ENCODE assay signal across 8 cellular contexts in the genomic region with DNA sequence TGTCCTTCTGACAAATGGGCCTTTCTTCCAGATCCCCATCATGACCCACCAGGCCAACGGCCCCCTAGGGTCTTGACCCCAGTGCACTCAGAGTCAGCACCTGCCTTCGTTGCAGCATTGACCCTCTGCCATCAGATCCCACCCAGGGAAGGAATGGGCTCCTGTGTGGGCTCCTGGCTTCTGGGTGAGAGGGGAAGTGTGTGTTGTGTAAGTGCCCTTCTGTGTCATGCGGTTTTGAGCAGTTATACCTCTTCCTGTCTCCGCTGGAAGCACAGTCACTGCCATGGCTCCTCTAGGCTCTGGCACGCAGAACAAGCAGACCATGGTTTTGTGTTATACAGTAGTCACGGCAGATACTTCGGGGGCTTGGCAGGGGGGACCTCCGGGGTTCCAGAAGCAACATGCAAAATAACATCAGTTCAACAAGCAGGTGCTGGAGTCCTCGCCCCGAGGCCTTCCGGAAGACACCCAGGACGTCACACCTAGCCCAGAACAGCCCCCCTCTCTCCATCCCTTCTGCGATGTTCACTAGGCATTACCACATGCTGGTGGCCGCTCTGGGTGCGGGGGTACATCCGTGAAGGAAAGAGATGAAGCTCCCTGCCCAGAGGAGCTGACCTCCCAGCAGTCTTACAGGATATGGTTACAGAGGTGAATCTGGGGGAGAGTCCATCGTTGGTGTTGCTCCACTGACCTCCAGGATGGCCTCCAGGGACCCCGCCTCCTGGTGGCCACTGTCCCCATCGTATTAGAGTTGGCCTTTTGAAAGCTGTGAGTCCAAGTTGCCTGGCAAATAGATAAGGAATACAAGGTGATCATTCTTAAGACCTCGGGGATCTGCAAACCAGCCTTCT. TPM values are rescaled to one million over a fixed set of nuclear protein-coding genes. Genes with fewer than 3 reads are reported as not detected.
DNase-seq lines count a peak whose midpoint lies in the region; ATAC-seq and FAIRE-seq lines count a peak whose summit lies in the region.

No MANE protein-coding gene starts in this region.

- POLR2A ChIA-PET in CD4-positive, alpha-beta memory T cell (lab: Charles Lee; ENCODE audit: partially characterized antibody): interaction anchor here (1.0 to 6.7 kb wide), 9 partner anchors 8 to 179 kb away, joined by 3 to 179 read pairs (median 6); a partner anchor contains a TSS
- POLR2A ChIA-PET in activated CD4-positive, alpha-beta T cell treated with anti-CD3 and anti-CD28 coated beads for 36 hours (lab: Charles Lee): interaction anchor here (0.6 kb wide), 1 partner anchor 20 kb away, joined by 3 read pairs; no protein-coding TSS in a partner anchor

- ATAC-seq in HG03354 (IDR thresholded peaks at IDR 0.05; ENCODE audit: poor library complexity, severe bottlenecking, unreplicated experiment): peak; percentile 30
- peak; percentile 50 for ATAC-seq in activated CD4-positive, alpha-beta T cell treated with anti-CD3 and anti-CD28 coated beads for 36 hours

- H3K27ac ChIP-seq in CD4-positive, alpha-beta memory T cell (ENCODE audit: low read depth, low read length): peak overlapping the region; percentile 89

- intact Hi-C loops in CD4-positive, alpha-beta memory T cell (cut with micrococcal nuclease): loop anchor here (10.0 kb wide), 3 partner anchors 53 to 217 kb away; a partner anchor contains a TSS
- intact Hi-C loops in activated CD4-positive, alpha-beta T cell treated with anti-CD3 and anti-CD28 coated beads for 36 hours (cut with DNase I, micrococcal nuclease): loop anchor here in 1 of 2 experiments (1.0 to 10.0 kb wide), 3 partner anchors 9 to 757 kb away; a partner anchor contains a TSS

- no peaks in the 10 kb centered on the region for H3K9me3 ChIP-seq in CD4-positive, alpha-beta memory T cell (ENCODE audit: control insufficient read depth in 1 of 2, low read length in 2 of 2)

- peaks cover 8% of the 10 kb centered on the region for H3K36me3 ChIP-seq in CD4-positive, alpha-beta memory T cell (ENCODE audit: insufficient read depth, low read length)

- peak; percentile 73 to 86 (median 77) for DNase-seq in CD4-positive, alpha-beta memory T cell
- peak; percentile 80 for DNase-seq in activated CD4-positive, alpha-beta T cell treated with anti-CD3 and anti-CD28 coated beads for 36 hours
- peak; percentile 16 for DNase-seq in effector CD8-positive, alpha-beta T cell (lab: John Stamatoyannopoulos, UW)
- peak; percentile 50 for DNase-seq in stimulated activated CD4-positive, alpha-beta T cell treated with anti-CD3 and anti-CD28 coated beads, Interleukin-4, amount 100 ng/mL, for 1 hour
- no peak for DNase-seq in DMS153 (lab: John Stamatoyannopoulos, UW)
- no peak for DNase-seq in urothelium cell line (ENCODE audit: low spot score)
- no peak for DNase-seq in NCI-H146 treated with DMSO at 0.1 percent for 48 hours (lab: John Stamatoyannopoulos, UW; ENCODE audit: unreplicated experiment)

- peaks cover 51 to 86% (median 69%) of the 10 kb centered on the region in 4 donors for H3K4me1 Mint-ChIP-seq in CD4-positive, alpha-beta memory T cell
- peaks cover 57% of the 10 kb centered on the region for H3K4me1 Mint-ChIP-seq in activated CD4-positive, alpha-beta T cell treated with anti-CD3 and anti-CD28 coated beads for 36 hours

- peak overlapping the region; percentile 88 to 99 (median 92) for H3K4me3 Mint-ChIP-seq in CD4-positive, alpha-beta memory T cell
- H3K4me3 Mint-ChIP-seq in activated CD4-positive, alpha-beta T cell treated with anti-CD3 and anti-CD28 coated beads for 36 hours: peak overlapping the region; percentile 97

- H3K9me3 Mint-ChIP-seq in CD4-positive, alpha-beta memory T cell: peaks cover 0 to 1% (median 0%) of the 10 kb centered on the region in 8 donors
- no peaks in the 10 kb centered on the region for H3K9me3 Mint-ChIP-seq in activated CD4-positive, alpha-beta T cell treated with anti-CD3 and anti-CD28 coated beads for 36 hours (ENCODE audit: low read depth)

- CTCF ChIA-PET in CD4-positive, alpha-beta memory T cell (lab: Charles Lee; ENCODE audit: partially characterized antibody): interaction anchor here (1.0 to 1.5 kb wide), 3 partner anchors 24 to 177 kb away, joined by 3 to 6 read pairs (median 4); a partner anchor contains a TSS
- CTCF ChIA-PET in activated CD4-positive, alpha-beta T cell treated with anti-CD3 and anti-CD28 coated beads for 36 hours (lab: Charles Lee): interaction anchor here (0.9 kb wide), 1 partner anchor 25 kb away, joined by 3 read pairs; no protein-coding TSS in a partner anchor

- H3K4me3 ChIP-seq in CD4-positive, alpha-beta memory T cell (ENCODE audit: low read length in 2 of 2): peak overlapping the region; percentile 54 to 89

- peak overlapping the region; percentile 96 to 99 (median 98) for H3K27ac Mint-ChIP-seq in CD4-positive, alpha-beta memory T cell
- peak overlapping the region; percentile 97 for H3K27ac Mint-ChIP-seq in activated CD4-positive, alpha-beta T cell treated with anti-CD3 and anti-CD28 coated beads for 36 hours

- no peak for FAIRE-seq in urothelium cell line (lab: Jason Lieb, UNC)

- no peaks in the 10 kb centered on the region for H3K27me3 ChIP-seq in CD4-positive, alpha-beta memory T cell (ENCODE audit: insufficient read depth, low read length)

- H3K36me3 Mint-ChIP-seq in CD4-positive, alpha-beta memory T cell: peaks cover 14 to 44% of the 10 kb centered on the region in 2 donors
- peaks cover 53% of the 10 kb centered on the region for H3K36me3 Mint-ChIP-seq in activated CD4-positive, alpha-beta T cell treated with anti-CD3 and anti-CD28 coated beads for 36 hours (ENCODE audit: low read depth)

- H3K27me3 Mint-ChIP-seq in CD4-positive, alpha-beta memory T cell: no peaks in the 10 kb centered on the region
- H3K27me3 Mint-ChIP-seq in activated CD4-positive, alpha-beta T cell treated with anti-CD3 and anti-CD28 coated beads for 36 hours: no peaks in the 10 kb centered on the region

- peaks cover 70% of the 10 kb centered on the region for H3K4me1 ChIP-seq in CD4-positive, alpha-beta memory T cell (ENCODE audit: insufficient read depth, low read length)

RNA-seq across cellular contexts. Expression of a gene that starts 17.4 kb away (rescaled TPM):
- 100 to 1,000 TPM; 188 to 197 TPM for total RNA-seq in CD4-positive, alpha-beta memory T cell
- 10 to 100 TPM; 20.9 to 53.6 TPM for polyA plus RNA-seq in CD4-positive, alpha-beta memory T cell
- total RNA-seq in activated CD4-positive, alpha-beta T cell treated with anti-CD3 and anti-CD28 coated beads for 36 hours: 100 to 1,000 TPM; 231 to 258 TPM

RNA-seq across cellular contexts. Expression of a gene that starts 36.0 kb away (rescaled TPM):
- total RNA-seq in CD4-positive, alpha-beta memory T cell: 1 to 10 TPM; 7.6 to 9.6 TPM
- 1 to 10 TPM; 1.0 to 1.1 TPM for polyA plus RNA-seq in CD4-positive, alpha-beta memory T cell
- 10 to 100 TPM; 12.9 to 14.1 TPM for total RNA-seq in activated CD4-positive, alpha-beta T cell treated with anti-CD3 and anti-CD28 coated beads for 36 hours

Comparison
In these comparisons a context has a peak if more than half of its experiments do, and no peak if none do; other contexts are left out.
1. DNase-seq: peak in CD4-positive, alpha-beta memory T cell (5 of 5), activated CD4-positive, alpha-beta T cell treated with anti-CD3 and anti-CD28 coated beads for 36 hours (single experiment), effector CD8-positive, alpha-beta T cell (single experiment) and stimulated activated CD4-positive, alpha-beta T cell treated with anti-CD3 and anti-CD28 coated beads, Interleukin-4, amount 100 ng/mL, for 1 hour (single experiment); none in DMS153 (single experiment), urothelium cell line (single experiment) and NCI-H146 treated with DMSO at 0.1 percent for 48 hours (single experiment).